In the genomic region with DNA sequence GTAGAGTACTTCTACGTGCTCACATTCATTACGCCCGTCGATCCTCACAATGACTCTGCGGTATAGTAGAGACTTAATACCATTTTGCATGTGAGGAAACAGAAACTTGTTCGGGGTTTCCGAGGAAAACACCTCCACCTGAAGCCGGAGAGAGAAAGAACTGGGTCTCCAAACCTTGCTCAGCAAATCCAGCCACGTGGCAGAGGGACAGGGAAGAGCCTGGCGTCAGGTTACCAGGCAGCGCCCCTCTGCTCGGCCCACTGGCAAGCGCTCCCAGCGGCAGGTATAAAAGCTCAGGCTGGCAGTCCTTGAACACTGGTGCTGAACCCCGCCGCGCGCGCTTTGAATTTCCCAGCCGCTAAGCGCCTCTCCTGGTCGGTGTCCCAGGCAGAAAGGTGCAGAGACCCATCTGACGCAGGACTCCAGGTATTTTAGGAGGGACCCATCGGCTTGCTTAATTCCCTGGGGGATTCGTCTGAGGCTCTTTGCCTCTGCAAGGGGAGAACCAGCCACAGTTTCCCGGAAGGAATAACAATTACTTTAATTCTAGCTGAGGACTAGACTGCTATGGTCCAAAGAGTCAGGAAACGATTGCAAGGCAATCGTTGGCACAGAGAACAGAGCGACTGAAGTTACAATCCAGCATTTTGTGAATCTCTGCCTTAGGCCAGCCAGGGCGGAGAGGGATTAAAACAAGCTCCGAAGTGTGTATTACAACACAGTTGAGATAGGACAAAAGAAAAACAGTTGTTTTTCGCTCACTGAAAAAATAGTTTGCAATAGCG, we compare ENCODE assay signal across 8 cellular contexts. TPM values are rescaled to one million over a fixed set of nuclear protein-coding genes. Genes with fewer than 3 reads are reported as not detected.
DNase-seq lines count a peak whose midpoint lies in the region; ATAC-seq lines count a peak whose summit lies in the region.

Gene C2CD4A, plus strand, starts transcription at position 315 of the 785 bp plus-strand sequence. CDS start 637 bp downstream, outside the sequence.

- H3K27me3 Mint-ChIP-seq in activated CD4-positive, alpha-beta memory T cell treated with anti-CD3 and anti-CD28 coated beads, Interleukin-2, amount 10 ng/mL, durations not matched to agents 7 days and 5 days, result peaks cover 41% of the 10 kb centered on the region
- H3K27me3 Mint-ChIP-seq in memory B cell, result peaks cover 6% of the 10 kb centered on the region

- H3K9me3 Mint-ChIP-seq in activated CD4-positive, alpha-beta memory T cell treated with anti-CD3 and anti-CD28 coated beads, Interleukin-2, amount 10 ng/mL, durations not matched to agents 7 days and 5 days, result no peaks in the 10 kb centered on the region
- H3K9me3 Mint-ChIP-seq in memory B cell, result no peaks in the 10 kb centered on the region

- CTCF ChIA-PET in activated CD4-positive, alpha-beta memory T cell treated with anti-CD3 and anti-CD28 coated beads, Interleukin-2, amount 10 ng/mL, durations not matched to agents 7 days and 5 days (lab: Charles Lee), result interaction anchor here (0.9 to 1.7 kb wide), 4 partner anchors 10 to 98 kb away, joined by 3 to 5 read pairs (median 4); partner anchors contain the start of gene C2CD4B

- DNase-seq in NOMO-1 treated with DMSO at 0.1 percent for 48 hours (lab: John Stamatoyannopoulos, UW; ENCODE audit: unreplicated experiment) (peak; percentile 19), NOMO-1 treated with dmso at 0.1 percent for 144 hours (lab: John Stamatoyannopoulos, UW; ENCODE audit: unreplicated experiment) (no peak), NCI-H2171 treated with DMSO at 0.1 percent for 48 hours (lab: John Stamatoyannopoulos, UW) (peak; percentile 92), memory B cell (ENCODE audit: low spot score in 2 of 2) (peak; percentile 38 to 51)
- DNase-seq in activated CD4-positive, alpha-beta memory T cell treated with anti-CD3 and anti-CD28 coated beads, Interleukin-2, amount 10 ng/mL, durations not matched to agents 7 days and 5 days, result peak; percentile 58
- peak; percentile 44 for DNase-seq in effector CD4-positive, alpha-beta T cell
- peak in 2 of 3 experiments; percentile 28 to 37 for DNase-seq in stimulated activated CD4-positive, alpha-beta T cell treated with anti-CD3 and anti-CD28 coated beads, TNF-alpha, amount 100 ng/mL, for 4 hours (ENCODE audit: low read depth in 3 of 3)

- H3K4me3 Mint-ChIP-seq in activated CD4-positive, alpha-beta memory T cell treated with anti-CD3 and anti-CD28 coated beads, Interleukin-2, amount 10 ng/mL, durations not matched to agents 7 days and 5 days, result peak within 1 kb of the TSS; percentile 71
- H3K4me3 Mint-ChIP-seq in memory B cell, result peak within 1 kb of the TSS; percentile 86

- POLR2A ChIA-PET in activated CD4-positive, alpha-beta memory T cell treated with anti-CD3 and anti-CD28 coated beads, Interleukin-2, amount 10 ng/mL, durations not matched to agents 7 days and 5 days (lab: Charles Lee), result interaction anchor here (1.3 to 2.3 kb wide), 2 partner anchors 57 to 75 kb away, joined by 4 to 9 read pairs; no protein-coding TSS in a partner anchor

- no peak within 1 kb of the TSS for H3K27ac Mint-ChIP-seq in activated CD4-positive, alpha-beta memory T cell treated with anti-CD3 and anti-CD28 coated beads, Interleukin-2, amount 10 ng/mL, durations not matched to agents 7 days and 5 days
- no peak within 1 kb of the TSS for H3K27ac Mint-ChIP-seq in memory B cell

- peak; percentile 74 for ATAC-seq in memory B cell (ENCODE audit: low read depth)
- ATAC-seq in HG03469 (IDR thresholded peaks at IDR 0.05; ENCODE audit: unreplicated experiment), result no peak

- H3K36me3 Mint-ChIP-seq in activated CD4-positive, alpha-beta memory T cell treated with anti-CD3 and anti-CD28 coated beads, Interleukin-2, amount 10 ng/mL, durations not matched to agents 7 days and 5 days (ENCODE audit: low read depth), result no peaks in the 10 kb centered on the region
- H3K36me3 Mint-ChIP-seq in memory B cell, result no peaks in the 10 kb centered on the region

- peaks cover 24% of the 10 kb centered on the region for H3K4me1 Mint-ChIP-seq in activated CD4-positive, alpha-beta memory T cell treated with anti-CD3 and anti-CD28 coated beads, Interleukin-2, amount 10 ng/mL, durations not matched to agents 7 days and 5 days
- H3K4me1 Mint-ChIP-seq in memory B cell, result peaks cover 16% of the 10 kb centered on the region

RNA-seq across cellular contexts. Expression of gene C2CD4A, which starts in this region (rescaled TPM):
- total RNA-seq in activated CD4-positive, alpha-beta memory T cell treated with anti-CD3 and anti-CD28 coated beads, Interleukin-2, amount 10 ng/mL, durations not matched to agents 7 days and 5 days, result under 1 TPM; 0.23 to 0.40 TPM

Comparison
In these comparisons a context has a peak if more than half of its experiments do, and no peak if none do; other contexts are left out.
1. Peak in DNase-seq in activated CD4-positive, alpha-beta memory T cell treated with anti-CD3 and anti-CD28 coated beads, Interleukin-2, amount 10 ng/mL, durations not matched to agents 7 days and 5 days; RNA of the gene not detected or under 1 TPM.